In the genomic region with DNA sequence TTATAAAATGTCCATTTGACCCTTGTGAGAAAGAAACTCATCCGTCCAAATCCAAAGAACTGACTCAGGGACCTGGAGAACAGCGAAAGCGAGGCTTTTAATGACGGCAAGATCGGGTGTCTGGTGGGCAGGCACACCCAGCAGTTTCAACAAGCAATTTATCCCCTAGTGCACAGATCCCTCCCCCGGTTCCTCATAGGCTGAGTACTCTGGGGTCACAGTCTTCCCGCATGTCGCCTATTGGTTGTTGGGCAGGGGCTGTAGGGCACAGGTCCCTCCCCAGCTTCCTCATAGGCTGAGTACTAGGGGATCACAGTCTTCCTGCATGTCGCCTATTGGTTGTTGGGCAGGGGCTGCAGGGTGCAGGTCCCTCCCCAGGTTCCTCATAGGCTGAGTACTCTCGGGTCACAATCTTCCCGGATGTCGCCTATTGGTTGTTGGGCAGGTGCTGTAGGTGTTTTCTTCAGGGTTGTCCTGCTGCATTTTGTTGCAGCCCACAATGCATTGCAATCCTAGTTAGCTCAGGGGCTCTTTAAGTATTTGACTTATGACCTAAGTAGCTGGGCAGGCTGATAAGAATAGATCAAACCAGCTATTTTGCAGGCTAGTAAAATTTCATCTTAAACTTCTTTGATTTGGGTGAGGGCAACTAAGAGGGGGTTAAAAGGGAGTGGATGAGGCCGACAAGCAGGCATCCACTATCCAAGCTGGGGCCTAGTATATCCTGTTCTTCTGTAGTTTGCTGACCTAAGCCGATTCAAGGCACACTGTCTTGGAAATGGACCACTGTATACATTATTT, we compare ENCODE assay signal across 11 cellular contexts. TPM values are rescaled to one million over a fixed set of nuclear protein-coding genes. Genes with fewer than 3 reads are reported as not detected.
A peak's percentile ranks its signal among the peaks of the same experiment; 100 is the strongest.
DNase-seq lines count a peak whose midpoint lies in the region; ATAC-seq, FAIRE-seq and TF ChIP-seq lines count a peak whose summit lies in the region.
"Had no signal": no experiment of that assay in that cellular context is flagged by ENCODE, and none has a peak within 500 bp of the region (broad histone marks: within the 10 kb centered on the region; RNA-seq: fewer than 3 reads in every experiment).

No MANE protein-coding gene starts in this region.

- no peak overlapping the region for H3K27ac ChIP-seq in GM12878 (ENCODE audit: control insufficient read depth, insufficient read depth)

- no peak for TF ChIP-seq POLR2A in GM12878 (IDR thresholded peaks at IDR 0.05; ENCODE audit: low read depth, low read length)

- no peak overlapping the region for H3K4me3 Mint-ChIP-seq in natural killer cell

- no peaks in the 10 kb centered on the region for H3K79me2 ChIP-seq in GM12878 (ENCODE audit: control insufficient read depth, insufficient read depth, low read length)

- no peak overlapping the region for H3K27ac Mint-ChIP-seq in natural killer cell

- CTCF ChIA-PET in GM12878 (lab: Yijun Ruan, JAX), result no interaction called here

- in situ Hi-C loops in GM12878 (cut with MboI), result no loop called here

- SMC1A ChIA-PET in GM12878 (lab: Charles Lee; ENCODE audit: uncharacterized antibody, unreplicated experiment), result no interaction called here

- DNase-seq in CMK (ENCODE audit: low read depth) (peak; percentile 99), H7 (peak; percentile 79), NCI-H69 (lab: John Stamatoyannopoulos, UW) (peak; percentile 70), GM12878 (ENCODE audit: low read depth, low spot score) (no peak), natural killer cell (no peak), NCI-H128 (lab: John Stamatoyannopoulos, UW; ENCODE audit: unreplicated experiment) (no peak)
- DNase-seq: DMS53, islet precursor cell had no signal

- H3K9me3 Mint-ChIP-seq in natural killer cell, result no peaks in the 10 kb centered on the region

- RAD21 ChIA-PET in GM12878 (lab: Charles Lee; ENCODE audit: unreplicated experiment), result no interaction called here

- no peak for TF ChIP-seq RAD21 in GM12878 (IDR thresholded peaks at IDR 0.05; ENCODE audit: insufficient read depth, low read depth, low read length)

- no peaks in the 10 kb centered on the region for H3K9me3 ChIP-seq in GM12878 (replicated peaks; ENCODE audit: control insufficient read depth, insufficient read depth, low read length)

- H3K4me1 Mint-ChIP-seq in natural killer cell, result peaks cover 7 to 9% of the 10 kb centered on the region in 2 donors

- no peak overlapping the region for H3K4me3 ChIP-seq in H7 (ENCODE audit: insufficient read depth, low read depth, low read length)
- no peak overlapping the region for H3K4me3 ChIP-seq in GM12878

- peaks cover 10% of the 10 kb centered on the region for H3K4me1 ChIP-seq in GM12878 (ENCODE audit: control insufficient read depth, insufficient read depth, low read length)

- no peak for TF ChIP-seq EP300 in GM12878 (IDR thresholded peaks at IDR 0.05; ENCODE audit: borderline replicate concordance in 1 of 2, control insufficient read depth in 1 of 2, low read depth in 2 of 2, low read length in 2 of 2)

- no peaks in the 10 kb centered on the region for H3K36me3 ChIP-seq in H7 (replicated peaks; ENCODE audit: control insufficient read depth, insufficient read depth, low read length)
- H3K36me3 ChIP-seq in GM12878 (ENCODE audit: control insufficient read depth in 2 of 2, insufficient read depth in 2 of 2, low read length in 1 of 2), result no peaks in the 10 kb centered on the region

- no peak overlapping the region for H2AFZ ChIP-seq in GM12878 (ENCODE audit: control insufficient read depth, low read depth, low read length)

- ATAC-seq in GM12878, result peak; percentile 84
- ATAC-seq in GM19455 (IDR thresholded peaks at IDR 0.05; ENCODE audit: unreplicated experiment), result no peak
- ATAC-seq in HG03442 (IDR thresholded peaks at IDR 0.05; ENCODE audit: unreplicated experiment), result no peak
- no peak for ATAC-seq in natural killer cell

- intact Hi-C loops in GM12878 (cut with micrococcal nuclease; ENCODE audit: unreplicated experiment), result loop anchor here (5.0 kb wide), 1 partner anchor 34 kb away; no protein-coding TSS in a partner anchor
- intact Hi-C loops in natural killer cell (cut with micrococcal nuclease), result no loop called here

- POLR2A ChIA-PET in GM12878 (lab: Charles Lee), result interaction anchor here (0.7 to 1.2 kb wide), 3 partner anchors 15 to 834 kb away, joined by 3 to 6 read pairs (median 3); no protein-coding TSS in a partner anchor

- H4K20me1 ChIP-seq in GM12878 (ENCODE audit: control insufficient read depth, insufficient read depth), result no peaks in the 10 kb centered on the region

- 76% methylated on average over 14 of the region's 14 CpGs for WGBS in GM12878 (ENCODE audit: insufficient coverage, insufficient replicate concordance, low lambda C conversion rate, missing lambda C conversion rate)

- no peak for TF ChIP-seq CTCF in GM12878 (IDR thresholded peaks at IDR 0.05 in 2 of 3, conservative IDR thresholded peaks at IDR 0.05 in 1 of 3; ENCODE audit: control insufficient read depth in 2 of 3, extremely low read depth in 1 of 3, insufficient read depth in 1 of 3, low read depth in 3 of 3, low read length in 3 of 3)
- TF ChIP-seq CTCF in natural killer cell (IDR thresholded peaks at IDR 0.05), result no peak

- BruUV-seq in GM12878 (replicated peaks; lab: Mats Ljungman, UMichigan), result no TSS peak

- peaks cover 14 to 37% of the 10 kb centered on the region in 2 donors for H3K27me3 Mint-ChIP-seq in natural killer cell (ENCODE audit: low read depth in 2 of 2)

- H3K36me3 Mint-ChIP-seq in natural killer cell, result no peaks in the 10 kb centered on the region

- FAIRE-seq in GM12878 (lab: Jason Lieb, UNC), result no peak

- no peak overlapping the region for H3K9ac ChIP-seq in GM12878 (ENCODE audit: control insufficient read depth, insufficient read depth, low read length)

- H3K4me2 ChIP-seq in GM12878 (ENCODE audit: control insufficient read depth, insufficient read depth), result no peak overlapping the region

- peaks cover 23% of the 10 kb centered on the region for H3K27me3 ChIP-seq in H7 (ENCODE audit: control insufficient read depth, insufficient read depth, low read length)
- H3K27me3 ChIP-seq in GM12878 (replicated peaks in 1 of 2; ENCODE audit: control insufficient read depth in 2 of 2, insufficient read depth in 2 of 2, low read length in 1 of 2), result peaks cover 0 to 4% of the 10 kb centered on the region in 2 experiments; a peak in 1 of 4 replicates

RNA-seq across cellular contexts. Expression of gene UTS2R, which starts 3.6 kb away (rescaled TPM):
- not detected in 2 replicates for total RNA-seq in H7 (2014; rRNA removed; shearing (Covaris generic))
- 0.40 and 0.49 TPM in 2 replicates for total RNA-seq in GM12878 (2013; cell fraction: nucleolus; rRNA removed)
- 0.11 TPM in 1 of 2 replicates, not detected in the other for total RNA-seq in GM12878 (2014; rRNA removed)
- not detected in 2 replicates for total RNA-seq in GM12878 (2014; rRNA removed; fragmentation: Illumina TruSeq; extraction: Trizol)
- total RNA-seq in GM12878 (2021), result 0.36 and 1.1 TPM in 2 replicates
- not detected for polyA plus RNA-seq in GM12878 (2011; ENCODE audit: low read depth)
- polyA plus RNA-seq in GM12878 (2011; rRNA removed), result 0.04 TPM in 1 of 2 replicates, not detected in the other
- polyA plus RNA-seq in GM12878 (2011; cell fraction: cytosol; rRNA removed), result 0.07 TPM in 1 of 2 replicates, not detected in the other
- polyA plus RNA-seq in GM12878 (2011; cell fraction: nucleus; rRNA removed), result 0.58 and 0.82 TPM in 2 replicates
- 0.34 and 0.36 TPM in 2 replicates for polyA plus RNA-seq in GM12878 (2012)
- not detected in 2 replicates for polyA plus RNA-seq in GM12878 (2014; fragmentation: Illumina TruSeq; extraction: Trizol)
- polyA plus RNA-seq in GM12878 (2014; fragmentation: Nextera tagmentation; extraction: Ambion mirVana), result not detected
- 0.12 and 0.30 TPM in 2 replicates for polyA plus RNA-seq in GM12878 (2014; rRNA removed)
- not detected for polyA plus RNA-seq in GM12878 (2016; fragmentation: Nextera tagmentation; extraction: Ambion mirVana)
- polyA minus RNA-seq in GM12878 (2011; rRNA and poly(A)+ RNA removed), result 0.22 and 0.36 TPM in 2 replicates
- polyA minus RNA-seq in GM12878 (2011; cell fraction: cytosol; rRNA and poly(A)+ RNA removed), result not detected in 2 replicates
- not detected in 2 replicates for polyA minus RNA-seq in GM12878 (2011; cell fraction: nucleus; rRNA and poly(A)+ RNA removed)
- total RNA-seq in natural killer cell, result under 1 TPM in 1 of 3 donors, not detected in 2; 0.28 TPM
- polyA plus RNA-seq: esophagus had no signal

RNA-seq across cellular contexts. Expression of gene TEX19, which starts 8.9 kb away (rescaled TPM):
- total RNA-seq in H7 (2014; rRNA removed; shearing (Covaris generic)), result 1.1 and 1.9 TPM in 2 replicates
- not detected in 2 replicates for total RNA-seq in GM12878 (2013; cell fraction: nucleolus; rRNA removed)
- total RNA-seq in GM12878 (2014; rRNA removed), result 0.11 TPM in 1 of 2 replicates, not detected in the other
- total RNA-seq in GM12878 (2014; rRNA removed; fragmentation: Illumina TruSeq; extraction: Trizol), result 0.14 and 0.22 TPM in 2 replicates
- 0.19 TPM in 1 of 2 replicates, not detected in the other for total RNA-seq in GM12878 (2021)
- polyA plus RNA-seq in GM12878 (2011; ENCODE audit: low read depth), result not detected
- polyA plus RNA-seq in GM12878 (2011; rRNA removed), result 0.26 and 0.27 TPM in 2 replicates
- polyA plus RNA-seq in GM12878 (2011; cell fraction: cytosol; rRNA removed), result 0.33 and 0.39 TPM in 2 replicates
- 0.18 and 0.19 TPM in 2 replicates for polyA plus RNA-seq in GM12878 (2011; cell fraction: nucleus; rRNA removed)
- polyA plus RNA-seq in GM12878 (2012), result 0.07 TPM in 1 of 2 replicates, not detected in the other
- polyA plus RNA-seq in GM12878 (2014; fragmentation: Illumina TruSeq; extraction: Trizol), result 0.09 TPM in 1 of 2 replicates, not detected in the other
- polyA plus RNA-seq in GM12878 (2014; fragmentation: Nextera tagmentation; extraction: Ambion mirVana), result under 1 TPM in 1 of 2 experiments, not detected in 1; 0.03 TPM
- 0.05 and 0.32 TPM in 2 replicates for polyA plus RNA-seq in GM12878 (2014; rRNA removed)
- polyA plus RNA-seq in GM12878 (2016; fragmentation: Nextera tagmentation; extraction: Ambion mirVana), result under 1 TPM in 1 of 2 experiments, not detected in 1; 0.13 TPM
- polyA minus RNA-seq in GM12878 (2011; rRNA and poly(A)+ RNA removed), result 0.22 and 0.62 TPM in 2 replicates
- polyA minus RNA-seq in GM12878 (2011; cell fraction: cytosol; rRNA and poly(A)+ RNA removed), result not detected in 2 replicates
- not detected in 2 replicates for polyA minus RNA-seq in GM12878 (2011; cell fraction: nucleus; rRNA and poly(A)+ RNA removed)
- total RNA-seq in natural killer cell, result not detected

RNA-seq across cellular contexts. Expression of gene SECTM1, which starts 34.4 kb away (rescaled TPM):
- 0.44 and 0.94 TPM in 2 replicates for total RNA-seq in H7 (2014; rRNA removed; shearing (Covaris generic))
- total RNA-seq in GM12878 (2013; cell fraction: nucleolus; rRNA removed), result not detected in 2 replicates
- not detected in 2 replicates for total RNA-seq in GM12878 (2014; rRNA removed)
- not detected in 2 replicates for total RNA-seq in GM12878 (2014; rRNA removed; fragmentation: Illumina TruSeq; extraction: Trizol)
- 0.08 TPM in 1 of 2 replicates, not detected in the other for total RNA-seq in GM12878 (2021)
- not detected for polyA plus RNA-seq in GM12878 (2011; ENCODE audit: low read depth)
- 0.12 TPM in 1 of 2 replicates, not detected in the other for polyA plus RNA-seq in GM12878 (2011; rRNA removed)
- polyA plus RNA-seq in GM12878 (2011; cell fraction: cytosol; rRNA removed), result 0.15 and 0.22 TPM in 2 replicates
- 0.09 and 0.21 TPM in 2 replicates for polyA plus RNA-seq in GM12878 (2011; cell fraction: nucleus; rRNA removed)
- polyA plus RNA-seq in GM12878 (2012), result 0.07 TPM in 1 of 2 replicates, not detected in the other
- 0.10 TPM in 1 of 2 replicates, not detected in the other for polyA plus RNA-seq in GM12878 (2014; fragmentation: Illumina TruSeq; extraction: Trizol)
- polyA plus RNA-seq in GM12878 (2014; fragmentation: Nextera tagmentation; extraction: Ambion mirVana), result not detected
- 0.11 TPM in 1 of 2 replicates, not detected in the other for polyA plus RNA-seq in GM12878 (2014; rRNA removed)
- polyA plus RNA-seq in GM12878 (2016; fragmentation: Nextera tagmentation; extraction: Ambion mirVana), result under 1 TPM in 1 of 2 experiments, not detected in 1; 0.13 TPM
- 0.10 TPM in 1 of 2 replicates, not detected in the other for polyA minus RNA-seq in GM12878 (2011; rRNA and poly(A)+ RNA removed)
- not detected in 2 replicates for polyA minus RNA-seq in GM12878 (2011; cell fraction: cytosol; rRNA and poly(A)+ RNA removed)
- not detected in 2 replicates for polyA minus RNA-seq in GM12878 (2011; cell fraction: nucleus; rRNA and poly(A)+ RNA removed)
- 10 to 100 TPM in 1 of 3 donors, 1 to 10 TPM in 2; 3.6 to 11.2 (median 6.3) TPM for total RNA-seq in natural killer cell

RNA-seq across cellular contexts. Expression of gene HEXD, which starts 50.2 kb away (rescaled TPM):
- 16.6 and 24.6 TPM in 2 replicates for total RNA-seq in H7 (2014; rRNA removed; shearing (Covaris generic))
- 34.6 and 37.8 TPM in 2 replicates for total RNA-seq in GM12878 (2013; cell fraction: nucleolus; rRNA removed)
- 10.8 and 12.7 TPM in 2 replicates for total RNA-seq in GM12878 (2014; rRNA removed)
- 5.8 and 6.4 TPM in 2 replicates for total RNA-seq in GM12878 (2014; rRNA removed; fragmentation: Illumina TruSeq; extraction: Trizol)
- 15.9 and 16.4 TPM in 2 replicates for total RNA-seq in GM12878 (2021)
- polyA plus RNA-seq in GM12878 (2011; ENCODE audit: low read depth), result 4.9 TPM
- 5.1 and 7.6 TPM in 2 replicates for polyA plus RNA-seq in GM12878 (2011; rRNA removed)
- polyA plus RNA-seq in GM12878 (2011; cell fraction: cytosol; rRNA removed), result 7.5 and 11.0 TPM in 2 replicates
- 119 and 120 TPM in 2 replicates for polyA plus RNA-seq in GM12878 (2011; cell fraction: nucleus; rRNA removed)
- polyA plus RNA-seq in GM12878 (2012), result 9.6 and 13.9 TPM in 2 replicates
- polyA plus RNA-seq in GM12878 (2014; fragmentation: Illumina TruSeq; extraction: Trizol), result 5.0 and 6.3 TPM in 2 replicates
- polyA plus RNA-seq in GM12878 (2014; fragmentation: Nextera tagmentation; extraction: Ambion mirVana), result 1 to 10 TPM; 1.6 to 1.9 TPM
- 21.9 and 24.2 TPM in 2 replicates for polyA plus RNA-seq in GM12878 (2014; rRNA removed)
- polyA plus RNA-seq in GM12878 (2016; fragmentation: Nextera tagmentation; extraction: Ambion mirVana), result 1 to 10 TPM; 4.9 to 8.7 TPM
- polyA minus RNA-seq in GM12878 (2011; rRNA and poly(A)+ RNA removed), result 2.5 and 5.6 TPM in 2 replicates
- polyA minus RNA-seq in GM12878 (2011; cell fraction: cytosol; rRNA and poly(A)+ RNA removed), result 2.1 TPM in 2 replicates
- polyA minus RNA-seq in GM12878 (2011; cell fraction: nucleus; rRNA and poly(A)+ RNA removed), result 8.1 and 10.9 TPM in 2 replicates
- 10 to 100 TPM; 35.7 to 57.4 (median 51.5) TPM for total RNA-seq in natural killer cell

RNA-seq across cellular contexts. Expression of gene OGFOD3, which starts 50.5 kb away (rescaled TPM):
- 26.2 and 28.6 TPM in 2 replicates for total RNA-seq in H7 (2014; rRNA removed; shearing (Covaris generic))
- 32.4 and 38.4 TPM in 2 replicates for total RNA-seq in GM12878 (2013; cell fraction: nucleolus; rRNA removed)
- total RNA-seq in GM12878 (2014; rRNA removed) (21.0 TPM in 2 replicates), GM12878 (2014; rRNA removed; fragmentation: Illumina TruSeq; extraction: Trizol) (10.3 and 11.6 TPM in 2 replicates), GM12878 (2021) (25.8 and 29.6 TPM in 2 replicates), natural killer cell (10 to 100 TPM; 21.6 to 28.6 (median 23.3) TPM)
- 6.8 TPM for polyA plus RNA-seq in GM12878 (2011; ENCODE audit: low read depth)
- polyA plus RNA-seq in GM12878 (2011; rRNA removed) (10.8 and 16.9 TPM in 2 replicates), GM12878 (2014; fragmentation: Illumina TruSeq; extraction: Trizol) (4.2 and 10.2 TPM in 2 replicates), GM12878 (2014; fragmentation: Nextera tagmentation; extraction: Ambion mirVana) (1 to 10 TPM in 1 of 2 experiments, under 1 TPM in 1; 0.48 to 2.4 TPM), GM12878 (2014; rRNA removed) (19.6 and 23.7 TPM in 2 replicates), GM12878 (2016; fragmentation: Nextera tagmentation; extraction: Ambion mirVana) (10 to 100 TPM; 25.9 to 28.4 TPM)
- 31.6 and 39.7 TPM in 2 replicates for polyA plus RNA-seq in GM12878 (2011; cell fraction: cytosol; rRNA removed)
- 33.0 and 43.8 TPM in 2 replicates for polyA plus RNA-seq in GM12878 (2011; cell fraction: nucleus; rRNA removed)
- 15.1 and 18.3 TPM in 2 replicates for polyA plus RNA-seq in GM12878 (2012)
- 18.4 and 28.0 TPM in 2 replicates for polyA minus RNA-seq in GM12878 (2011; rRNA and poly(A)+ RNA removed)
- 12.6 and 16.9 TPM in 2 replicates for polyA minus RNA-seq in GM12878 (2011; cell fraction: cytosol; rRNA and poly(A)+ RNA removed)
- 5.7 and 14.4 TPM in 2 replicates for polyA minus RNA-seq in GM12878 (2011; cell fraction: nucleus; rRNA and poly(A)+ RNA removed)

Comparison
In these comparisons a context has a peak if more than half of its experiments do, and no peak if none do; other contexts are left out.
1. DNase-seq: peak in CMK (single experiment), H7 (single experiment) and NCI-H69 (single experiment); none in GM12878 (single experiment), natural killer cell (single experiment) and NCI-H128 (single experiment).